Comparison of ENCODE assay signal across 9 cellular contexts in the genomic region with DNA sequence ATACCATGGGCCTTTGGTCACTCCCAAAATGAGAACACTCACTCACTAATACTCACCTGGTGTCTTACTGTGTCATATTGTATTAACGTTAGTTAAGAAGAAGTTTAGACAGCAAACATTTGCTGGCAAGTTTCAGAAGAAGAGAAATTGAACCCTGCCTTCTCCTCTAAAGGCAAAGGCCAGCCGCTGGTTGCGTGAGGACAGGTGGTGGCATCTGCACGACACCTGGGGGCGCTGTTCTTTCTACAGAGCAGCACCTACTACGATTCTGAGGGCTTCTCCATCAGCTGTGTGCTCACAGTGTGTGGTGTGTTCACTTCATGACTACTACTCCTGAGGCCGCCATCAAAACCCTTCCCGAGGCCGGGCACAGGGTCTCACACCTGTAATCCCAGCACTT. TPM values are rescaled to one million over a fixed set of nuclear protein-coding genes. Genes with fewer than 3 reads are reported as not detected.
A peak's percentile ranks its signal among the peaks of the same experiment; 100 is the strongest.
DNase-seq lines count a peak whose midpoint lies in the region; ATAC-seq, FAIRE-seq and TF ChIP-seq lines count a peak whose summit lies in the region.
"Had no signal": no experiment of that assay in that cellular context is flagged by ENCODE, and none has a peak within 500 bp of the region (broad histone marks: within the 10 kb centered on the region; RNA-seq: fewer than 3 reads in every experiment).

No MANE protein-coding gene starts in this region.

- DNase-seq in DMS53 (lab: John Stamatoyannopoulos, UW): peak; percentile 44
- no peak for DNase-seq in DMS53 treated with DMSO at 0.1 percent for 48 hours (lab: John Stamatoyannopoulos, UW; ENCODE audit: unreplicated experiment)
- DNase-seq in H7: peak; percentile 83
- DNase-seq in keratinocyte (ENCODE audit: low read depth, low spot score): no peak
- DNase-seq in NCI-H2081 (lab: John Stamatoyannopoulos, UW): no peak
- no peak for DNase-seq in DMS79 treated with DMSO at 0.1 percent for 48 hours (lab: John Stamatoyannopoulos, UW)

- no peak for FAIRE-seq in keratinocyte (lab: Jason Lieb, UNC)

- H3K79me2 ChIP-seq in keratinocyte (ENCODE audit: control insufficient read depth, insufficient read depth, low read length): no peaks in the 10 kb centered on the region

- H3K27ac ChIP-seq in VCaP: no peak overlapping the region
- H3K27ac ChIP-seq in keratinocyte (ENCODE audit: control insufficient read depth, insufficient read depth, low read length): no peak overlapping the region

- no peaks in the 10 kb centered on the region for H3K9me1 ChIP-seq in keratinocyte (ENCODE audit: control insufficient read depth, extremely low read depth, insufficient read depth, low read length)

- no peak overlapping the region for H3K4me3 ChIP-seq in H7 (ENCODE audit: insufficient read depth, low read depth, low read length)
- no peak overlapping the region for H3K4me3 ChIP-seq in keratinocyte (ENCODE audit: control insufficient read depth in 2 of 3, extremely low read depth in 1 of 3, insufficient read depth in 2 of 3, low read depth in 1 of 3, low read length in 3 of 3)

- no peak for ATAC-seq in HG03025 (IDR thresholded peaks at IDR 0.05; ENCODE audit: low FRiP score, unreplicated experiment)

- H3K4me1 ChIP-seq in keratinocyte (ENCODE audit: control insufficient read depth, extremely low read depth, insufficient read depth, low read length): no peaks in the 10 kb centered on the region

- dilution Hi-C loops in keratinocyte (cut with MboI; ENCODE audit: extremely low pct_ligation_motif_present, low sequenced_read_pairs): no loop called here

- H3K36me3 ChIP-seq in H7 (replicated peaks; ENCODE audit: control insufficient read depth, insufficient read depth, low read length) (no peaks in the 10 kb centered on the region), keratinocyte (ENCODE audit: control insufficient read depth in 2 of 2, extremely low read depth in 1 of 2, insufficient read depth in 2 of 2, low read length in 2 of 2) (no peaks in the 10 kb centered on the region)

- no peak overlapping the region for H3K9ac ChIP-seq in keratinocyte (ENCODE audit: control insufficient read depth, extremely low read depth, insufficient read depth, low read length)

- H3K4me2 ChIP-seq in keratinocyte (ENCODE audit: control insufficient read depth, extremely low read depth, insufficient read depth, low read depth, low read length): no peak overlapping the region

- H3K27me3 ChIP-seq in H7 (ENCODE audit: control insufficient read depth, insufficient read depth, low read length) (no peaks in the 10 kb centered on the region), keratinocyte (ENCODE audit: control insufficient read depth, extremely low read depth, insufficient read depth, low read length) (no peaks in the 10 kb centered on the region)

- peak; percentile 33; the same call in 1 of the 2 replicates for TF ChIP-seq CTCF in VCaP (conservative IDR thresholded peaks at IDR 0.05)
- TF ChIP-seq CTCF in keratinocyte (optimal IDR thresholded peaks at IDR 0.05 in 1 of 3, IDR thresholded peaks at IDR 0.05 in 1 of 3, conservative IDR thresholded peaks at IDR 0.05 in 1 of 3; ENCODE audit: extremely low read depth in 1 of 3, insufficient read depth in 2 of 3, low read length in 3 of 3): peak; percentile 23 to 63 (median 42)

- H4K20me1 ChIP-seq in keratinocyte (ENCODE audit: control insufficient read depth, extremely low read depth, insufficient read depth, low read length): no peaks in the 10 kb centered on the region

- H3K9me3 ChIP-seq in keratinocyte (ENCODE audit: control insufficient read depth, low read depth, low read length): no peaks in the 10 kb centered on the region

- H2AFZ ChIP-seq in keratinocyte (ENCODE audit: control insufficient read depth, low read length): no peak overlapping the region

RNA-seq across cellular contexts. Expression of a gene that starts 17.9 kb away (rescaled TPM):
- not detected in 2 replicates for total RNA-seq in H7 (2014; rRNA removed; shearing (Covaris generic))
- polyA plus RNA-seq in keratinocyte: not detected in 3 replicates
- polyA plus RNA-seq in keratinocyte (2011; ENCODE audit: low read depth): not detected
- polyA plus RNA-seq in keratinocyte (2011; cell fraction: cytosol; rRNA removed): not detected in 2 replicates
- polyA plus RNA-seq in keratinocyte (2011; cell fraction: nucleus; rRNA removed): not detected in 2 replicates
- not detected in 2 replicates for polyA plus RNA-seq in keratinocyte (2012; ENCODE audit: low replicate concordance)
- not detected in 3 replicates for polyA minus RNA-seq in keratinocyte
- polyA minus RNA-seq in keratinocyte (2011; cell fraction: cytosol; rRNA and poly(A)+ RNA removed): not detected
- not detected in 2 replicates for polyA minus RNA-seq in keratinocyte (2011; cell fraction: nucleus; rRNA and poly(A)+ RNA removed)
- total RNA-seq: A172 had no signal

RNA-seq across cellular contexts. Expression of a gene that starts 22.1 kb away (rescaled TPM):
- total RNA-seq in H7 (2014; rRNA removed; shearing (Covaris generic)): 9.2 and 11.5 TPM in 2 replicates
- 0.37 to 3.0 TPM (median 0.63 TPM) in 3 replicates for polyA plus RNA-seq in keratinocyte
- 2.4 TPM for polyA plus RNA-seq in keratinocyte (2011; ENCODE audit: low read depth)
- 0.60 and 0.74 TPM in 2 replicates for polyA plus RNA-seq in keratinocyte (2011; cell fraction: cytosol; rRNA removed)
- 0.98 and 1.7 TPM in 2 replicates for polyA plus RNA-seq in keratinocyte (2011; cell fraction: nucleus; rRNA removed)
- 0.61 and 3.3 TPM in 2 replicates for polyA plus RNA-seq in keratinocyte (2012; ENCODE audit: low replicate concordance)
- 0.13 to 2.0 TPM (median 0.64 TPM) in 3 replicates for polyA minus RNA-seq in keratinocyte
- polyA minus RNA-seq in keratinocyte (2011; cell fraction: cytosol; rRNA and poly(A)+ RNA removed): 2.7 TPM
- 2.0 and 2.1 TPM in 2 replicates for polyA minus RNA-seq in keratinocyte (2011; cell fraction: nucleus; rRNA and poly(A)+ RNA removed)
- total RNA-seq: A172 had no signal

Comparison
In these comparisons a context has a peak if more than half of its experiments do, and no peak if none do; other contexts are left out.
1. DNase-seq: peak in DMS53 (single experiment) and H7 (single experiment); none in DMS53 treated with DMSO at 0.1 percent for 48 hours (single experiment), keratinocyte (single experiment), NCI-H2081 (0 of 2) and DMS79 treated with DMSO at 0.1 percent for 48 hours (single experiment).